In genomic region chr6:149136913-149137286, GRCh38 we compare ENCODE assay signal across 19 cellular contexts.
"Had no signal": no experiment of that assay in that cellular context is flagged by ENCODE, and none has a peak within 500 bp of the region (broad histone marks: within the 10 kb centered on the region; RNA-seq: fewer than 3 reads in every experiment).

No MANE protein-coding gene starts in this region.

- FAIRE-seq: frontal cortex, islet of Langerhans had no signal

- ATAC-seq: naive thymus-derived CD8-positive, alpha-beta T cell had no signal

- H3K27ac ChIP-seq: coronary artery, heart right ventricle, neutrophil, sigmoid colon, stomach, thoracic aorta, transverse colon had no signal

- H3K4me3 ChIP-seq: coronary artery, heart right ventricle, sigmoid colon, skin epidermis, stomach, thoracic aorta, transverse colon had no signal

- H3K27me3 Mint-ChIP-seq: naive thymus-derived CD8-positive, alpha-beta T cell had no signal

- H3K9me3 ChIP-seq: heart right ventricle, neutrophil, sigmoid colon, stomach, thoracic aorta, transverse colon had no signal

- H3K4me1 ChIP-seq: transverse colon had no signal

- H3K4me3 Mint-ChIP-seq: naive thymus-derived CD8-positive, alpha-beta T cell had no signal

- H3K36me3 ChIP-seq: heart right ventricle, neutrophil, sigmoid colon, stomach, thoracic aorta, transverse colon had no signal

- H3K27me3 ChIP-seq: neutrophil, sigmoid colon, stomach, transverse colon had no signal

- DNase-seq: effector CD4-positive, alpha-beta T cell; heart right ventricle; hypothalamus; kidney glomerular epithelial cell; mammary epithelial cell; naive thymus-derived CD8-positive, alpha-beta T cell; posterior cingulate gyrus; sigmoid colon; stimulated activated CD4-positive, alpha-beta T cell treated with anti-CD3 and anti-CD28 coated beads, Interleukin-2, amount 100 ng/mL, for 24 hours; stimulated activated naive CD4-positive, alpha-beta T cell; stomach; substantia nigra; transverse colon had no signal
